In genomic region chr4:173056271-173056670, GRCh38 we compare ENCODE assay signal across 18 cellular contexts.
DNase-seq lines count a peak whose midpoint lies in the region; ATAC-seq, FAIRE-seq and TF ChIP-seq lines count a peak whose summit lies in the region.
"Had no signal": no experiment of that assay in that cellular context is flagged by ENCODE, and none has a peak within 500 bp of the region (broad histone marks: within the 10 kb centered on the region; RNA-seq: fewer than 3 reads in every experiment).

No MANE protein-coding gene starts in this region.

- H4K5ac ChIP-seq in mesendoderm (ENCODE audit: low read length) = no peak overlapping the region

- H3K27me3 Mint-ChIP-seq in GM23338 (ENCODE audit: insufficient read depth, low read depth, poor library complexity) = peaks cover 2% of the 10 kb centered on the region
- H3K27me3 Mint-ChIP-seq in activated CD4-positive, alpha-beta T cell treated with anti-CD3 and anti-CD28 coated beads, Interleukin-2, amount 10 ng/mL, durations not matched to agents 24 days and 14 days = peaks cover 9% of the 10 kb centered on the region
- H3K27me3 Mint-ChIP-seq: CD4-positive, alpha-beta T cell had no signal

- H2BK120ac ChIP-seq in mesendoderm (ENCODE audit: low read depth, low read length) = no peak overlapping the region

- CTCF ChIA-PET in mammary epithelial cell (lab: Charles Lee; ENCODE audit: low non-redundant PET) = no interaction called here

- H4K8ac ChIP-seq in mesendoderm (ENCODE audit: low read depth, low read length) = no peak overlapping the region

- in situ Hi-C loops in mammary epithelial cell (cut with MboI; ENCODE audit: low sequenced_read_pairs in 2 of 2) = no loop called here

- H3K4me1 ChIP-seq in GM23338 (ENCODE audit: insufficient read depth) (peaks cover 5% of the 10 kb centered on the region), mesendoderm (ENCODE audit: control insufficient read depth, low read depth, low read length) (no peaks in the 10 kb centered on the region), mammary epithelial cell (ENCODE audit: insufficient read depth, low read length) (no peaks in the 10 kb centered on the region)

- WGBS in mesendoderm (ENCODE audit: extremely low coverage, insufficient coverage, low lambda C conversion rate) = no CpG with 5 or more reads among the region's 5 CpGs
- WGBS in mammary epithelial cell (ENCODE audit: low coverage, missing lambda C conversion rate) = 82% methylated on average over 5 of the region's 5 CpGs

- no peak overlapping the region for H3K23ac ChIP-seq in mesendoderm (ENCODE audit: low read length)

- no peak for TF ChIP-seq CTCF in C4-2B (conservative IDR thresholded peaks at IDR 0.05)
- no peak for TF ChIP-seq CTCF in GM23338 (conservative IDR thresholded peaks at IDR 0.05; ENCODE audit: low read depth in 2 of 2)
- no peak for TF ChIP-seq CTCF in mammary epithelial cell (conservative IDR thresholded peaks at IDR 0.05 in 1 of 2, IDR thresholded peaks at IDR 0.05 in 1 of 2; ENCODE audit: extremely low read depth in 1 of 2, insufficient read depth in 1 of 2, low read depth in 1 of 2, low read length in 2 of 2)

- DNase-seq in GM23338 (ENCODE audit: low spot score) = no peak
- DNase-seq in RCC 7860 (ENCODE audit: low spot score) = peak; percentile 57
- peak; percentile 58 for DNase-seq in mesendoderm
- DNase-seq in activated CD4-positive, alpha-beta T cell treated with anti-CD3 and anti-CD28 coated beads, Interleukin-2, amount 10 ng/mL, durations not matched to agents 24 days and 14 days = no peak
- no peak for DNase-seq in stimulated activated CD4-positive, alpha-beta T cell treated with anti-CD3 and anti-CD28 coated beads, Interleukin-2, amount 100 ng/mL, for 24 hours
- no peak for DNase-seq in stimulated activated CD8-positive, alpha-beta memory T cell treated with anti-CD3 and anti-CD28 coated beads, Interleukin-4, amount 100 ng/mL, for 48 hours
- DNase-seq in mammary epithelial cell = no peak
- DNase-seq: CD4-positive, alpha-beta T cell; DMS 273 treated with DMSO at 0.1 percent for 48 hours; GF-D8; H7; Kasumi-1; NCI-H187; NCI-H2227 treated with DMSO at 0.1 percent for 48 hours; NCI-H510A; NCI-H82; Right ventricle myocardium superior had no signal

- H3K36me3 Mint-ChIP-seq in GM23338 (ENCODE audit: low read depth) = no peaks in the 10 kb centered on the region
- no peaks in the 10 kb centered on the region for H3K36me3 Mint-ChIP-seq in activated CD4-positive, alpha-beta T cell treated with anti-CD3 and anti-CD28 coated beads, Interleukin-2, amount 10 ng/mL, durations not matched to agents 24 days and 14 days (ENCODE audit: low read depth)

- H3K9me3 ChIP-seq in mammary epithelial cell (replicated peaks; ENCODE audit: insufficient read depth, low read length) = no peaks in the 10 kb centered on the region

- ATAC-seq in GM23338 = no peak

- peaks cover 26% of the 10 kb centered on the region for H3K4me1 Mint-ChIP-seq in GM23338
- no peaks in the 10 kb centered on the region for H3K4me1 Mint-ChIP-seq in activated CD4-positive, alpha-beta T cell treated with anti-CD3 and anti-CD28 coated beads, Interleukin-2, amount 10 ng/mL, durations not matched to agents 24 days and 14 days

- H3K4me3 Mint-ChIP-seq in GM23338 = no peak overlapping the region
- H3K4me3 Mint-ChIP-seq in activated CD4-positive, alpha-beta T cell treated with anti-CD3 and anti-CD28 coated beads, Interleukin-2, amount 10 ng/mL, durations not matched to agents 24 days and 14 days = no peak overlapping the region
- H3K4me3 Mint-ChIP-seq: CD4-positive, alpha-beta T cell had no signal

- intact Hi-C loops in activated CD4-positive, alpha-beta T cell treated with anti-CD3 and anti-CD28 coated beads, Interleukin-2, amount 10 ng/mL, durations not matched to agents 24 days and 14 days (cut with micrococcal nuclease) = no loop called here
- intact Hi-C loops in mammary epithelial cell (cut with micrococcal nuclease) = no loop called here

- H3K79me1 ChIP-seq in mesendoderm (ENCODE audit: low read length) = no peaks in the 10 kb centered on the region

- H3K36me3 ChIP-seq in GM23338 (ENCODE audit: insufficient read depth) (no peaks in the 10 kb centered on the region), mesendoderm (ENCODE audit: control insufficient read depth, insufficient read depth, low read length) (no peaks in the 10 kb centered on the region), mammary epithelial cell (ENCODE audit: insufficient read depth, low read length) (no peaks in the 10 kb centered on the region)

- H3K79me2 ChIP-seq in GM23338 (replicated peaks; ENCODE audit: insufficient read depth) (no peaks in the 10 kb centered on the region), mesendoderm (ENCODE audit: control insufficient read depth, insufficient read depth, low read length) (no peaks in the 10 kb centered on the region), mammary epithelial cell (ENCODE audit: insufficient read depth, low read length) (no peaks in the 10 kb centered on the region)

- no peak overlapping the region for H3K4ac ChIP-seq in mesendoderm (ENCODE audit: low read depth, low read length)

- no peaks in the 10 kb centered on the region for H4K20me1 ChIP-seq in GM23338 (replicated peaks; ENCODE audit: insufficient read depth)
- H4K20me1 ChIP-seq in mammary epithelial cell (ENCODE audit: insufficient read depth, low read length) = no peaks in the 10 kb centered on the region

- H3K9ac ChIP-seq in mesendoderm (ENCODE audit: low read length) (no peak overlapping the region), mammary epithelial cell (ENCODE audit: insufficient read depth, low read length) (no peak overlapping the region)

- no peaks in the 10 kb centered on the region for H3F3A ChIP-seq in GM23338 (replicated peaks; ENCODE audit: low read depth)

- no peak overlapping the region for H2AK5ac ChIP-seq in mesendoderm (ENCODE audit: low read length)

- H3K18ac ChIP-seq in mesendoderm (ENCODE audit: low read length) = no peak overlapping the region

- no peaks in the 10 kb centered on the region for H3K27me3 ChIP-seq in GM23338 (ENCODE audit: insufficient read depth)
- H3K27me3 ChIP-seq in mesendoderm (ENCODE audit: insufficient read depth, low read length, poor library complexity) = no peaks in the 10 kb centered on the region
- peaks cover 2% of the 10 kb centered on the region for H3K27me3 ChIP-seq in mammary epithelial cell (ENCODE audit: insufficient read depth, low read length)

- no peak overlapping the region for H3K27ac Mint-ChIP-seq in GM23338
- H3K27ac Mint-ChIP-seq in activated CD4-positive, alpha-beta T cell treated with anti-CD3 and anti-CD28 coated beads, Interleukin-2, amount 10 ng/mL, durations not matched to agents 24 days and 14 days = no peak overlapping the region
- H3K27ac Mint-ChIP-seq: CD4-positive, alpha-beta T cell had no signal

- H3K56ac ChIP-seq in mesendoderm (ENCODE audit: low read length) = no peak overlapping the region

- H2AFZ ChIP-seq in GM23338 = 0 out of 2 replicates have a peak overlapping the region, but pooled peaks have one; percentile 39
- no peak overlapping the region for H2AFZ ChIP-seq in mammary epithelial cell (ENCODE audit: low read depth, low read length)

- BruUV-seq in mammary epithelial cell (replicated peaks; lab: Mats Ljungman, UMichigan) = no TSS peak

- no peak overlapping the region for H3K4me3 ChIP-seq in GM23338
- no peak overlapping the region for H3K4me3 ChIP-seq in mesendoderm (ENCODE audit: low read length)
- H3K4me3 ChIP-seq in mammary epithelial cell (replicated peaks in 1 of 3; ENCODE audit: insufficient read depth in 1 of 3, low read depth in 2 of 3, low read length in 3 of 3) = no peak overlapping the region

- dilution Hi-C loops in mammary epithelial cell (cut with HindIII; ENCODE audit: low sequenced_read_pairs) = no loop called here

- no peak overlapping the region for H2BK5ac ChIP-seq in mesendoderm (ENCODE audit: low read length)

- FAIRE-seq in RCC 7860 (lab: Jason Lieb, UNC) = no peak

- H2BK15ac ChIP-seq in mesendoderm (replicated peaks; ENCODE audit: low read depth) = no peak overlapping the region

- H3K9me3 Mint-ChIP-seq in GM23338 = no peaks in the 10 kb centered on the region
- H3K9me3 Mint-ChIP-seq in activated CD4-positive, alpha-beta T cell treated with anti-CD3 and anti-CD28 coated beads, Interleukin-2, amount 10 ng/mL, durations not matched to agents 24 days and 14 days = no peaks in the 10 kb centered on the region
- H3K9me3 Mint-ChIP-seq: CD4-positive, alpha-beta T cell had no signal

- H3K4me2 ChIP-seq in GM23338 = no peak overlapping the region
- H3K4me2 ChIP-seq in mesendoderm (ENCODE audit: low read length) = no peak overlapping the region
- H3K4me2 ChIP-seq in mammary epithelial cell (ENCODE audit: insufficient read depth, low read depth, low read length) = no peak overlapping the region

- H3K27ac ChIP-seq in C4-2B (peak overlapping the region; percentile 78; the same call in 1 of the 2 replicates), GM23338 (ENCODE audit: low read depth) (no peak overlapping the region), mesendoderm (ENCODE audit: low read depth, low read length) (no peak overlapping the region), mammary epithelial cell (ENCODE audit: insufficient read depth, low read depth, low read length) (no peak overlapping the region)

- no peaks in the 10 kb centered on the region for H3K9me2 ChIP-seq in GM23338 (ENCODE audit: insufficient read depth)

Comparison
In these comparisons a context has a peak if more than half of its experiments do, and no peak if none do; other contexts are left out.
1. DNase-seq: peak in RCC 7860 (single experiment) and mesendoderm (single experiment); none in GM23338 (single experiment), activated CD4-positive, alpha-beta T cell treated with anti-CD3 and anti-CD28 coated beads, Interleukin-2, amount 10 ng/mL, durations not matched to agents 24 days and 14 days (single experiment), stimulated activated CD4-positive, alpha-beta T cell treated with anti-CD3 and anti-CD28 coated beads, Interleukin-2, amount 100 ng/mL, for 24 hours (0 of 2), stimulated activated CD8-positive, alpha-beta memory T cell treated with anti-CD3 and anti-CD28 coated beads, Interleukin-4, amount 100 ng/mL, for 48 hours (single experiment) and mammary epithelial cell (single experiment).